22 cellular contexts compared by ENCODE assay signal in the genomic region with DNA sequence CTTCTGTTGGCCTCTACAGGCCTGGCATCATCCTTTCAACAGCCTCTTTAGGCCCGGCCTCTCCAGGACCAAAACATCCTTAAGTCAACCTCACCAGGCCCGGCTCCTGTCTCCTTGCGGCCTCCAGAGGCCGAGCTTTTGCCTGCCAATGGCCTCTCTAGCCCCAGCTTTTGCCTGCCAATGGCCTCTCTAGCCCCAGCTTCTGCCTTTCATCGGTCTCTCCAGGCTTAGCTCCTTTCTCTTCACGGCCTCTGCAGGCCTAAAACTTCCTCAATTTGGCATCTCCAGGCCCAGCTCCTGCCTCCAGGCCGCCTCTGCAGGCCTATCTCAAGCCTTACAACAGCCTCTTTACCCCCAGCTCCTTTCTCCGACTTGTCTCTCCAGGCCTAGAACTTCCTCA. TPM values are rescaled to one million over a fixed set of nuclear protein-coding genes. Genes with fewer than 3 reads are reported as not detected.
DNase-seq lines count a peak whose midpoint lies in the region; ATAC-seq and TF ChIP-seq lines count a peak whose summit lies in the region.
"Had no signal": no experiment of that assay in that cellular context is flagged by ENCODE, and none has a peak within 500 bp of the region (broad histone marks: within the 10 kb centered on the region; RNA-seq: fewer than 3 reads in every experiment).

No MANE protein-coding gene starts in this region.

- no peak for DNase-seq in CD4-positive, CD25-positive, alpha-beta regulatory T cell
- DNase-seq in CD8-positive, alpha-beta memory T cell, result no peak
- DNase-seq in neural crest cell (ENCODE audit: low read depth, low spot score), result no peak
- DNase-seq in activated CD4-positive, CD25-positive, alpha-beta regulatory T cell treated with anti-CD3 and anti-CD28 coated beads, Interleukin-2, amount 50 U/mL, for 72 hours, result no peak
- no peak for DNase-seq in NCI-H1048 (lab: John Stamatoyannopoulos, UW)
- DNase-seq: activated effector memory CD4-positive, alpha-beta T cell treated with Interleukin-2 at 50 U/mL for 16 hours; activated naive CD8-positive, alpha-beta T cell treated with anti-CD3 and anti-CD28 coated beads, Interleukin-2, amount 50 U/mL, for 24 hours; C1 segment of cervical spinal cord; central memory CD4-positive, alpha-beta T cell; Kasumi-1; left lung; NCI-H1092; NCI-H1694 treated with DMSO at 0.1 percent for 48 hours; NCI-H2171; NCI-H510A; PC-3; substantia nigra; upper lobe of right lung had no signal

- H3K27me3 Mint-ChIP-seq in CD4-positive, CD25-positive, alpha-beta regulatory T cell, result no peaks in the 10 kb centered on the region
- no peaks in the 10 kb centered on the region for H3K27me3 Mint-ChIP-seq in CD8-positive, alpha-beta memory T cell
- H3K27me3 Mint-ChIP-seq in activated T-helper 17 cell treated with anti-CD3 and anti-CD28 coated beads, Interleukin-2, amount 50 U/mL, for 72 hours, result no peaks in the 10 kb centered on the region
- no peaks in the 10 kb centered on the region for H3K27me3 Mint-ChIP-seq in neural crest cell (ENCODE audit: low read depth)
- H3K27me3 Mint-ChIP-seq: activated naive CD8-positive, alpha-beta T cell treated with anti-CD3 and anti-CD28 coated beads, Interleukin-2, amount 50 U/mL, for 24 hours had no signal

- no peaks in the 10 kb centered on the region for H3K27me3 ChIP-seq in CD4-positive, CD25-positive, alpha-beta regulatory T cell (ENCODE audit: control insufficient read depth, insufficient read depth, low read length)
- no peaks in the 10 kb centered on the region for H3K27me3 ChIP-seq in CD8-positive, alpha-beta memory T cell (ENCODE audit: insufficient read depth, low read length, poor library complexity, severe bottlenecking)
- H3K27me3 ChIP-seq: left lung, upper lobe of right lung had no signal

- H3K4me1 Mint-ChIP-seq in CD4-positive, CD25-positive, alpha-beta regulatory T cell, result peaks cover 0 to 28% (median 0%) of the 10 kb centered on the region in 4 donors
- no peaks in the 10 kb centered on the region for H3K4me1 Mint-ChIP-seq in CD8-positive, alpha-beta memory T cell
- H3K4me1 Mint-ChIP-seq in activated T-helper 17 cell treated with anti-CD3 and anti-CD28 coated beads, Interleukin-2, amount 50 U/mL, for 72 hours, result no peaks in the 10 kb centered on the region
- no peaks in the 10 kb centered on the region for H3K4me1 Mint-ChIP-seq in neural crest cell
- H3K4me1 Mint-ChIP-seq: activated naive CD8-positive, alpha-beta T cell treated with anti-CD3 and anti-CD28 coated beads, Interleukin-2, amount 50 U/mL, for 24 hours had no signal

- ATAC-seq in CD4-positive, CD25-positive, alpha-beta regulatory T cell (ENCODE audit: low read depth in 2 of 2), result no peak
- ATAC-seq in activated T-helper 17 cell treated with anti-CD3 and anti-CD28 coated beads, Interleukin-2, amount 50 U/mL, for 72 hours (replicated peaks), result no peak
- ATAC-seq in GM21619 (IDR thresholded peaks at IDR 0.05; ENCODE audit: unreplicated experiment), result no peak
- ATAC-seq: activated naive CD8-positive, alpha-beta T cell treated with anti-CD3 and anti-CD28 coated beads, Interleukin-2, amount 50 U/mL, for 24 hours; left lung; PC-3; upper lobe of right lung had no signal

- no peak for TF ChIP-seq CTCF in neural crest cell (conservative IDR thresholded peaks at IDR 0.05)

- POLR2A ChIA-PET in CD8-positive, alpha-beta memory T cell (lab: Charles Lee), result no interaction called here

- H3K9me3 Mint-ChIP-seq in CD4-positive, CD25-positive, alpha-beta regulatory T cell, result no peaks in the 10 kb centered on the region
- H3K9me3 Mint-ChIP-seq in CD8-positive, alpha-beta memory T cell, result no peaks in the 10 kb centered on the region
- H3K9me3 Mint-ChIP-seq in activated T-helper 17 cell treated with anti-CD3 and anti-CD28 coated beads, Interleukin-2, amount 50 U/mL, for 72 hours, result no peaks in the 10 kb centered on the region
- no peaks in the 10 kb centered on the region for H3K9me3 Mint-ChIP-seq in neural crest cell
- H3K9me3 Mint-ChIP-seq: activated naive CD8-positive, alpha-beta T cell treated with anti-CD3 and anti-CD28 coated beads, Interleukin-2, amount 50 U/mL, for 24 hours had no signal

- no peak overlapping the region for H3K27ac ChIP-seq in CD4-positive, CD25-positive, alpha-beta regulatory T cell (ENCODE audit: insufficient read depth, low read length, poor library complexity, severe bottlenecking)
- no peak overlapping the region for H3K27ac ChIP-seq in CD8-positive, alpha-beta memory T cell (ENCODE audit: low read depth, low read length)
- H3K27ac ChIP-seq: left lung, parathyroid adenoma, upper lobe of right lung had no signal

- H3K4me3 ChIP-seq in CD4-positive, CD25-positive, alpha-beta regulatory T cell (ENCODE audit: low read depth, low read length), result no peak overlapping the region
- H3K4me3 ChIP-seq in CD8-positive, alpha-beta memory T cell (ENCODE audit: low read length), result no peak overlapping the region
- H3K4me3 ChIP-seq: GM12878, left lung, upper lobe of right lung had no signal

- H3K4me3 Mint-ChIP-seq in CD4-positive, CD25-positive, alpha-beta regulatory T cell, result no peak overlapping the region
- no peak overlapping the region for H3K4me3 Mint-ChIP-seq in CD8-positive, alpha-beta memory T cell
- H3K4me3 Mint-ChIP-seq in activated T-helper 17 cell treated with anti-CD3 and anti-CD28 coated beads, Interleukin-2, amount 50 U/mL, for 72 hours, result no peak overlapping the region
- no peak overlapping the region for H3K4me3 Mint-ChIP-seq in neural crest cell
- H3K4me3 Mint-ChIP-seq: activated naive CD8-positive, alpha-beta T cell treated with anti-CD3 and anti-CD28 coated beads, Interleukin-2, amount 50 U/mL, for 24 hours had no signal

- no peaks in the 10 kb centered on the region for H3K36me3 ChIP-seq in CD4-positive, CD25-positive, alpha-beta regulatory T cell (ENCODE audit: control insufficient read depth, insufficient read depth, low read length)
- no peaks in the 10 kb centered on the region for H3K36me3 ChIP-seq in CD8-positive, alpha-beta memory T cell (ENCODE audit: insufficient read depth, low read length)
- H3K36me3 ChIP-seq: upper lobe of right lung had no signal

- H3K4me1 ChIP-seq in CD4-positive, CD25-positive, alpha-beta regulatory T cell (ENCODE audit: control insufficient read depth, insufficient read depth, low read length, poor library complexity, severe bottlenecking), result no peaks in the 10 kb centered on the region
- no peaks in the 10 kb centered on the region for H3K4me1 ChIP-seq in CD8-positive, alpha-beta memory T cell (ENCODE audit: insufficient read depth, low read length)
- H3K4me1 ChIP-seq: left lung, parathyroid adenoma, upper lobe of right lung had no signal

- H3K27ac Mint-ChIP-seq in CD4-positive, CD25-positive, alpha-beta regulatory T cell, result peak overlapping the region in 2 of 3 donors; percentile 75 to 85
- H3K27ac Mint-ChIP-seq in CD8-positive, alpha-beta memory T cell, result peak overlapping the region in 5 of 8 donors; percentile 4 to 98 (median 30)
- peak overlapping the region; percentile 78 for H3K27ac Mint-ChIP-seq in activated T-helper 17 cell treated with anti-CD3 and anti-CD28 coated beads, Interleukin-2, amount 50 U/mL, for 72 hours
- peak overlapping the region; percentile 87 for H3K27ac Mint-ChIP-seq in neural crest cell (ENCODE audit: unreplicated experiment)
- H3K27ac Mint-ChIP-seq: activated naive CD8-positive, alpha-beta T cell treated with anti-CD3 and anti-CD28 coated beads, Interleukin-2, amount 50 U/mL, for 24 hours had no signal

- no peaks in the 10 kb centered on the region for H3K9me3 ChIP-seq in CD4-positive, CD25-positive, alpha-beta regulatory T cell (ENCODE audit: control insufficient read depth in 2 of 2, low read length in 2 of 2)
- H3K9me3 ChIP-seq in CD8-positive, alpha-beta memory T cell (ENCODE audit: low read length), result no peaks in the 10 kb centered on the region
- H3K9me3 ChIP-seq: left lung, upper lobe of right lung had no signal

- peaks cover 9% of the 10 kb centered on the region for H3K36me3 Mint-ChIP-seq in CD4-positive, CD25-positive, alpha-beta regulatory T cell
- peaks cover 0 to 4% (median 3%) of the 10 kb centered on the region in 3 donors for H3K36me3 Mint-ChIP-seq in CD8-positive, alpha-beta memory T cell
- no peaks in the 10 kb centered on the region for H3K36me3 Mint-ChIP-seq in activated T-helper 17 cell treated with anti-CD3 and anti-CD28 coated beads, Interleukin-2, amount 50 U/mL, for 72 hours (ENCODE audit: low read depth)
- H3K36me3 Mint-ChIP-seq in neural crest cell (ENCODE audit: low read depth), result no peaks in the 10 kb centered on the region

- CTCF ChIA-PET in CD8-positive, alpha-beta memory T cell (lab: Charles Lee), result interaction anchor here (1.9 kb wide), 1 partner anchor 10 kb away, joined by 4 read pairs; no protein-coding TSS in a partner anchor

RNA-seq across cellular contexts. Expression of gene TMEM248, which starts 15.8 kb away (rescaled TPM):
- 87.3 TPM for total RNA-seq in CD4-positive, CD25-positive, alpha-beta regulatory T cell
- 100 to 1,000 TPM; 103 to 152 (median 116) TPM for polyA plus RNA-seq in CD4-positive, CD25-positive, alpha-beta regulatory T cell
- total RNA-seq in CD8-positive, alpha-beta memory T cell, result 10 to 100 TPM; 85.8 to 91.6 TPM
- polyA plus RNA-seq in CD8-positive, alpha-beta memory T cell, result 129 TPM
- 10 to 100 TPM; 67.4 to 85.7 TPM for total RNA-seq in activated T-helper 17 cell treated with anti-CD3 and anti-CD28 coated beads, Interleukin-2, amount 50 U/mL, for 72 hours
- 69.7 and 72.2 TPM in 2 replicates for total RNA-seq in neural crest cell

Comparison
In these comparisons a context has a peak if more than half of its experiments do, and no peak if none do; other contexts are left out.
1. H3K27ac Mint-ChIP-seq: peak in every context shown above with its lines; median percentile 87 in neural crest cell; 80 in CD4-positive, CD25-positive, alpha-beta regulatory T cell; 78 in activated T-helper 17 cell treated with anti-CD3 and anti-CD28 coated beads, Interleukin-2, amount 50 U/mL, for 72 hours; 30 in CD8-positive, alpha-beta memory T cell.